In genomic region chr12:77124767-77125166, GRCh38 we compare ENCODE assay signal across 18 cellular contexts. TPM values are rescaled to one million over a fixed set of nuclear protein-coding genes. Genes with fewer than 3 reads are reported as not detected.
DNase-seq lines count a peak whose midpoint lies in the region; ATAC-seq and TF ChIP-seq lines count a peak whose summit lies in the region.
"Had no signal": no experiment of that assay in that cellular context is flagged by ENCODE, and none has a peak within 500 bp of the region (broad histone marks: within the 10 kb centered on the region; RNA-seq: fewer than 3 reads in every experiment).

No MANE protein-coding gene starts in this region.

- H3K27ac Mint-ChIP-seq in T-helper 17 cell (no peak overlapping the region), progenitor cell of endocrine pancreas (no peak overlapping the region)
- H3K27ac Mint-ChIP-seq: activated CD4-positive, alpha-beta memory T cell treated with anti-CD3 and anti-CD28 coated beads, Interleukin-2, amount 10 ng/mL, durations not matched to agents 7 days and 5 days; activated naive CD8-positive, alpha-beta T cell; CD4-positive, alpha-beta memory T cell had no signal

- H2BK120ac ChIP-seq in mesenchymal stem cell (ENCODE audit: low read depth, low read length): no peak overlapping the region

- H3K9me3 Mint-ChIP-seq in progenitor cell of endocrine pancreas (ENCODE audit: low read depth): no peaks in the 10 kb centered on the region
- H3K9me3 Mint-ChIP-seq: activated CD4-positive, alpha-beta memory T cell treated with anti-CD3 and anti-CD28 coated beads, Interleukin-2, amount 10 ng/mL, durations not matched to agents 7 days and 5 days had no signal

- H2BK15ac ChIP-seq in mesenchymal stem cell (ENCODE audit: low read depth, poor library complexity, severe bottlenecking): no peak overlapping the region

- TF ChIP-seq CTCF in progenitor cell of endocrine pancreas (IDR thresholded peaks at IDR 0.05; ENCODE audit: unreplicated experiment): no peak

- ATAC-seq in GM18511 (IDR thresholded peaks at IDR 0.05; ENCODE audit: unreplicated experiment) (peak; percentile 57), HG02759 (IDR thresholded peaks at IDR 0.05; ENCODE audit: unreplicated experiment) (peak; percentile 71), GM21423 (IDR thresholded peaks at IDR 0.05; ENCODE audit: unreplicated experiment) (no peak), T-helper 17 cell (no peak)
- ATAC-seq: heart right ventricle, lower lobe of right lung, pancreas had no signal

- no peak overlapping the region for H3K4ac ChIP-seq in mesenchymal stem cell (ENCODE audit: low read depth in 1 of 2, low read length in 2 of 2)

- no peak overlapping the region for H2AFZ ChIP-seq in mesenchymal stem cell (ENCODE audit: low read depth, low read length)

- H4K8ac ChIP-seq in mesenchymal stem cell (ENCODE audit: low read length): no peak overlapping the region

- H3K9ac ChIP-seq in mesenchymal stem cell (ENCODE audit: low read length): peak overlapping the region; percentile 28
- H3K9ac ChIP-seq: KMS-11 had no signal

- no peak overlapping the region for H3K27ac ChIP-seq in mesenchymal stem cell (ENCODE audit: low read length, poor library complexity, severe bottlenecking)
- H3K27ac ChIP-seq: heart right ventricle, KMS-11, lower lobe of right lung, pancreas had no signal

- H3K23ac ChIP-seq in mesenchymal stem cell (ENCODE audit: low read length in 2 of 2): no peak overlapping the region

- H3K9me3 ChIP-seq in mesenchymal stem cell (ENCODE audit: control insufficient read depth, low read length) (peaks cover 5% of the 10 kb centered on the region), T-helper 17 cell (ENCODE audit: control insufficient read depth, low read length, poor library complexity, severe bottlenecking) (no peaks in the 10 kb centered on the region)
- H3K9me3 ChIP-seq: lower lobe of right lung, pancreas had no signal

- H2BK5ac ChIP-seq in mesenchymal stem cell (ENCODE audit: low read depth, low read length, poor library complexity, severe bottlenecking): no peak overlapping the region

- H3K36me3 Mint-ChIP-seq in T-helper 17 cell (ENCODE audit: low read depth): no peaks in the 10 kb centered on the region
- H3K36me3 Mint-ChIP-seq in progenitor cell of endocrine pancreas (ENCODE audit: insufficient read depth): no peaks in the 10 kb centered on the region
- H3K36me3 Mint-ChIP-seq: activated naive CD8-positive, alpha-beta T cell; CD4-positive, alpha-beta memory T cell had no signal

- no peaks in the 10 kb centered on the region for H3K27me3 ChIP-seq in mesenchymal stem cell (ENCODE audit: control insufficient read depth in 1 of 2, insufficient read depth in 1 of 2, low read length in 2 of 2)
- H3K27me3 ChIP-seq: heart right ventricle, pancreas had no signal

- no peaks in the 10 kb centered on the region for H3K79me1 ChIP-seq in mesenchymal stem cell (replicated peaks; ENCODE audit: low read length, poor library complexity, severe bottlenecking)

- H3K4me3 ChIP-seq in mesenchymal stem cell (ENCODE audit: insufficient read depth in 1 of 2, low read depth in 1 of 2, low read length in 2 of 2): no peak overlapping the region
- H3K4me3 ChIP-seq: heart right ventricle, lower lobe of right lung, pancreas had no signal

- H3K4me1 Mint-ChIP-seq in T-helper 17 cell (no peaks in the 10 kb centered on the region), progenitor cell of endocrine pancreas (ENCODE audit: low read depth) (peaks cover 8% of the 10 kb centered on the region)
- H3K4me1 Mint-ChIP-seq: activated CD4-positive, alpha-beta memory T cell treated with anti-CD3 and anti-CD28 coated beads, Interleukin-2, amount 10 ng/mL, durations not matched to agents 7 days and 5 days; CD4-positive, alpha-beta memory T cell had no signal

- no peak overlapping the region for H3K14ac ChIP-seq in mesenchymal stem cell (ENCODE audit: low read length in 2 of 2)

- 82% methylated on average over 2 of the region's 2 CpGs for WGBS in mesenchymal stem cell

- H3K4me1 ChIP-seq in mesenchymal stem cell (ENCODE audit: control insufficient read depth, insufficient read depth, low read depth, low read length): peaks cover 1% of the 10 kb centered on the region
- H3K4me1 ChIP-seq: heart right ventricle, lower lobe of right lung, pancreas had no signal

- H3K36me3 ChIP-seq in mesenchymal stem cell (ENCODE audit: control insufficient read depth in 1 of 2, insufficient read depth in 2 of 2, low read depth in 1 of 2, low read length in 2 of 2): no peaks in the 10 kb centered on the region
- H3K36me3 ChIP-seq: heart right ventricle, lower lobe of right lung, pancreas had no signal

- no peak overlapping the region for H2BK12ac ChIP-seq in mesenchymal stem cell (ENCODE audit: low read length in 2 of 2)

- H3K27me3 Mint-ChIP-seq in T-helper 17 cell (peaks cover 15% of the 10 kb centered on the region), progenitor cell of endocrine pancreas (no peaks in the 10 kb centered on the region)
- H3K27me3 Mint-ChIP-seq: activated CD4-positive, alpha-beta memory T cell treated with anti-CD3 and anti-CD28 coated beads, Interleukin-2, amount 10 ng/mL, durations not matched to agents 7 days and 5 days had no signal

- no peak overlapping the region for H3K4me2 ChIP-seq in mesenchymal stem cell (ENCODE audit: low read length, poor library complexity, severe bottlenecking)
- H3K4me2 ChIP-seq: KMS-11 had no signal

- peak; percentile 60 for DNase-seq in RPMI7951 (ENCODE audit: low read depth)
- no peak for DNase-seq in mesenchymal stem cell
- DNase-seq in NCI-H2171 (lab: John Stamatoyannopoulos, UW): no peak
- DNase-seq in T-helper 17 cell: no peak
- DNase-seq in progenitor cell of endocrine pancreas (ENCODE audit: low spot score, unreplicated experiment): no peak
- DNase-seq: activated CD4-positive, alpha-beta memory T cell treated with anti-CD3 and anti-CD28 coated beads, Interleukin-2, amount 10 ng/mL, durations not matched to agents 7 days and 5 days; CD4-positive, alpha-beta memory T cell; heart right ventricle; lower lobe of right lung; NCI-H2029; pancreas; stimulated activated naive CD4-positive, alpha-beta T cell treated with Interleukin-2 at 50 U/mL for 16 hours; T-helper 2 cell had no signal

- no peak overlapping the region for H2AK5ac ChIP-seq in mesenchymal stem cell (ENCODE audit: low read length, severe bottlenecking)

- no peak overlapping the region for H3K18ac ChIP-seq in mesenchymal stem cell (ENCODE audit: low read depth in 1 of 2, low read length in 2 of 2)

- H4K91ac ChIP-seq in mesenchymal stem cell (ENCODE audit: low read length): no peak overlapping the region

- H3K4me3 Mint-ChIP-seq in T-helper 17 cell (no peak overlapping the region), progenitor cell of endocrine pancreas (ENCODE audit: low read depth) (no peak overlapping the region)
- H3K4me3 Mint-ChIP-seq: activated CD4-positive, alpha-beta memory T cell treated with anti-CD3 and anti-CD28 coated beads, Interleukin-2, amount 10 ng/mL, durations not matched to agents 7 days and 5 days; activated naive CD8-positive, alpha-beta T cell; CD4-positive, alpha-beta memory T cell had no signal

RNA-seq across cellular contexts. Expression of gene E2F7, which starts 59.4 kb away (rescaled TPM):
- 19.1 and 26.3 TPM in 2 replicates for total RNA-seq in RPMI7951 (2014; rRNA removed; shearing (Covaris generic))
- polyA plus RNA-seq in mesenchymal stem cell (2013, experiment 1 of 2): 6.2 TPM
- polyA plus RNA-seq in mesenchymal stem cell (2013, experiment 2 of 2): 6.5 TPM
- total RNA-seq in T-helper 17 cell (under 1 TPM; 0.10 to 0.42 TPM), progenitor cell of endocrine pancreas (15.9 and 17.5 TPM in 2 replicates)
- polyA plus RNA-seq: CD4-positive, alpha-beta memory T cell had no signal

Comparison
In these comparisons a context has a peak if more than half of its experiments do, and no peak if none do; other contexts are left out.
1. ATAC-seq: peak in GM18511 (single experiment) and HG02759 (single experiment); none in GM21423 (single experiment) and T-helper 17 cell (single experiment).
2. RNA of gene E2F7, which starts 59.4 kb away (total RNA-seq): 19.1 to 26.3 TPM in RPMI7951 and 15.9 to 17.5 TPM in progenitor cell of endocrine pancreas; 0.10 to 0.42 TPM in T-helper 17 cell; every median in the first group is over 10 times any median in the second.